1 cellular context compared by ENCODE assay signal in genomic region chr14:70853658-70854057, GRCh38. TPM values are rescaled to one million over a fixed set of nuclear protein-coding genes. Genes with fewer than 3 reads are reported as not detected.
"Had no signal": no experiment of that assay in that cellular context is flagged by ENCODE, and none has a peak within 500 bp of the region (broad histone marks: within the 10 kb centered on the region; RNA-seq: fewer than 3 reads in every experiment).

No MANE protein-coding gene starts in this region.

RNA-seq across cellular contexts. Expression of gene MAP3K9, which starts 44.3 kb away (rescaled TPM):
- total RNA-seq: GM23248 had no signal
